31 cellular contexts compared by ENCODE assay signal in genomic region chr17:59244081-59244480, GRCh38.
"Had no signal": no experiment of that assay in that cellular context is flagged by ENCODE, and none has a peak within 500 bp of the region (broad histone marks: within the 10 kb centered on the region; RNA-seq: fewer than 3 reads in every experiment).

No MANE protein-coding gene starts in this region.

- ATAC-seq: activated CD4-positive, alpha-beta T cell treated with anti-CD3 and anti-CD28 coated beads for 36 hours; activated CD8-positive, alpha-beta memory T cell treated with anti-CD3 and anti-CD28 coated beads, Interleukin-2, amount 10 ng/mL, durations not matched to agents 7 days and 5 days; activated CD8-positive, alpha-beta T cell treated with anti-CD3 and anti-CD28 coated beads, Interleukin-2, amount 10 ng/mL, durations not matched to agents 7 days and 5 days; activated naive CD8-positive, alpha-beta T cell treated with anti-CD3 and anti-CD28 coated beads, Interleukin-2, amount 50 U/mL, for 24 hours; body of pancreas; gastroesophageal sphincter had no signal

- H3K9me3 ChIP-seq: adrenal gland, body of pancreas, colonic mucosa, esophagus squamous epithelium, gastroesophageal sphincter had no signal

- H3K4me3 ChIP-seq: adrenal gland, body of pancreas, cardiac muscle cell, colonic mucosa, esophagus squamous epithelium, gastroesophageal sphincter had no signal

- FAIRE-seq: endometrium, endothelial cell of umbilical vein had no signal

- H3K36me3 ChIP-seq: adrenal gland, cardiac muscle cell, colonic mucosa had no signal

- DNase-seq: activated CD4-positive, alpha-beta memory T cell treated with anti-CD3 and anti-CD28 coated beads for 36 hours; activated CD4-positive, alpha-beta T cell treated with anti-CD3 and anti-CD28 coated beads for 36 hours; activated CD4-positive, alpha-beta T cell treated with anti-CD3 and anti-CD28 coated beads, Interleukin-2, amount 10 ng/mL, durations not matched to agents 24 days and 14 days; activated CD4-positive, CD25-positive, alpha-beta regulatory T cell; activated CD4-positive, CD25-positive, alpha-beta regulatory T cell treated with anti-CD3 and anti-CD28 coated beads, Interleukin-2, amount 50 U/mL, for 72 hours; activated CD8-positive, alpha-beta memory T cell treated with anti-CD3 and anti-CD28 coated beads, Interleukin-2, amount 10 ng/mL, durations not matched to agents 7 days and 5 days; activated CD8-positive, alpha-beta memory T cell treated with anti-CD3 and anti-CD28 coated beads, Interleukin-2, amount 50 U/mL, for 4 hours; activated CD8-positive, alpha-beta T cell treated with anti-CD3 and anti-CD28 coated beads, Interleukin-2, amount 10 ng/mL, durations not matched to agents 7 days and 5 days; activated effector memory CD4-positive, alpha-beta T cell treated with anti-CD3 and anti-CD28 coated beads, Interleukin-2, amount 50 U/mL, for 16 hours; activated naive CD4-positive, alpha-beta T cell treated with anti-CD3 and anti-CD28 coated beads for 36 hours; activated naive CD8-positive, alpha-beta T cell treated with anti-CD3 and anti-CD28 coated beads for 36 hours; activated naive CD8-positive, alpha-beta T cell treated with anti-CD3 and anti-CD28 coated beads, Interleukin-2, amount 50 U/mL, for 24 hours; activated T-cell treated with anti-CD3 and anti-CD28 coated beads, Interleukin-2, amount 50 U/mL, for 1 hour; activated T-cell treated with anti-CD3 and anti-CD28 coated beads, Interleukin-2, amount 50 U/mL, for 48 hours; adrenal gland; amygdala; aorta; body of pancreas; central memory CD4-positive, alpha-beta T cell; cerebellar nuclear complex; colonic mucosa; effector CD8-positive, alpha-beta T cell; esophagus squamous epithelium; foreskin melanocyte; T-helper 1 cell; T-helper 2 cell had no signal

- H3K4me1 ChIP-seq: adrenal gland, body of pancreas, colonic mucosa, esophagus squamous epithelium, gastroesophageal sphincter had no signal

- H3K27ac ChIP-seq: adrenal gland, body of pancreas, cardiac muscle cell, colonic mucosa, epithelial cell of prostate, esophagus squamous epithelium, gastroesophageal sphincter had no signal

- H3K27me3 ChIP-seq: adrenal gland, body of pancreas, cardiac muscle cell, colonic mucosa, esophagus squamous epithelium, gastroesophageal sphincter had no signal
